24 cellular contexts compared by ENCODE assay signal in the genomic region with DNA sequence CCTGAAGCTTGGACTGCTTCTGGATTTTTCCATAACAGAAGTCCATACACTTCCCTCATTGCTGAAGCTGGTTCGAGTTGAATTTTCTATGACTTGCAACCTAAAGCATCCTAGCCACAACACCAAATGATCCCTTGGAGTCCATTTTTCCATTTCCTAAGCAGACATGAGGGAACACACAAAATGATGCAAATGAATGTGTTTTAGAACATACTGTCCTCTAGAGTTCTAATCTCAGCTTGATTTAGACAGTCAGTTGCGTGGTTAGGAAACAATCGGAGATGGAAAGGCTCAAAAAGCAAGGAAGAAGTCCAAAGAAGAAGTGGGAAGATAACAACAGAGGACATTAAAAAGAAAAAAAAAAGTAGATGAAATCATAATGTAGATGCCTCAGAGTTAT. TPM values are rescaled to one million over a fixed set of nuclear protein-coding genes. Genes with fewer than 3 reads are reported as not detected.
DNase-seq lines count a peak whose midpoint lies in the region; ATAC-seq and TF ChIP-seq lines count a peak whose summit lies in the region.
"Had no signal": no experiment of that assay in that cellular context is flagged by ENCODE, and none has a peak within 500 bp of the region (broad histone marks: within the 10 kb centered on the region; RNA-seq: fewer than 3 reads in every experiment).

No MANE protein-coding gene starts in this region.

- in situ Hi-C loops in mammary epithelial cell (cut with MboI; ENCODE audit: low sequenced_read_pairs in 2 of 2), result no loop called here

- DNase-seq in breast epithelium (ENCODE audit: low spot score in 2 of 2) (no peak), mammary epithelial cell (no peak), esophagus muscularis mucosa (ENCODE audit: extremely low spot score) (no peak), natural killer cell (no peak), upper lobe of right lung (no peak), NCI-H187 (lab: John Stamatoyannopoulos, UW) (no peak), Kasumi-1 (lab: John Stamatoyannopoulos, UW) (no peak), GF-D8 (lab: John Stamatoyannopoulos, UW) (no peak)
- DNase-seq: 8988T; activated CD4-positive, alpha-beta T cell treated with anti-CD3 and anti-CD28 coated beads, Interleukin-2, amount 10 ng/mL, durations not matched to agents 7 days and 5 days; activated naive CD4-positive, alpha-beta T cell treated with anti-CD3 and anti-CD28 coated beads, Interleukin-2, amount 50 U/mL, for 16 hours; cerebellar nuclear complex; foreskin keratinocyte; NCI-H146; NCI-H510A treated with DMSO at 0.1 percent for 48 hours; psoas muscle; small intestine; stimulated activated naive B cell treated with anti-CD40 and anti-IgM and Interleukin-4, amounts not matched to agents 10 μg/mL and 1 μg/mL and 100 μg/mL, for 72 hours; SW 1271; T1000 had no signal

- H3K4me3 Mint-ChIP-seq in natural killer cell, result peak overlapping the region; percentile 85
- H3K4me3 Mint-ChIP-seq: activated CD4-positive, alpha-beta T cell treated with anti-CD3 and anti-CD28 coated beads, Interleukin-2, amount 10 ng/mL, durations not matched to agents 7 days and 5 days; stimulated activated naive B cell treated with anti-CD40 and anti-IgM and Interleukin-4, amounts not matched to agents 10 μg/mL and 1 μg/mL and 100 μg/mL, for 72 hours had no signal

- H3K27ac ChIP-seq in breast epithelium (peak overlapping the region; percentile 33 to 72), mammary epithelial cell (ENCODE audit: insufficient read depth, low read depth, low read length) (no peak overlapping the region), esophagus muscularis mucosa (replicated peaks in 1 of 4) (peak overlapping the region in 3 of 4 donors; percentile 38 to 60 (median 41)), upper lobe of right lung (peak overlapping the region; percentile 58)
- H3K27ac ChIP-seq: foreskin keratinocyte, psoas muscle had no signal

- no peak for ATAC-seq in natural killer cell
- ATAC-seq in upper lobe of right lung, result no peak
- ATAC-seq: foreskin keratinocyte; Panc1; psoas muscle; stimulated activated naive B cell treated with anti-CD40 and anti-IgM and Interleukin-4, amounts not matched to agents 10 μg/mL and 1 μg/mL and 100 μg/mL, for 72 hours had no signal

- no peaks in the 10 kb centered on the region for H3K27me3 Mint-ChIP-seq in natural killer cell (ENCODE audit: low read depth in 2 of 2)
- H3K27me3 Mint-ChIP-seq: activated CD4-positive, alpha-beta T cell treated with anti-CD3 and anti-CD28 coated beads, Interleukin-2, amount 10 ng/mL, durations not matched to agents 7 days and 5 days; stimulated activated naive B cell treated with anti-CD40 and anti-IgM and Interleukin-4, amounts not matched to agents 10 μg/mL and 1 μg/mL and 100 μg/mL, for 72 hours had no signal

- H3K27me3 ChIP-seq in breast epithelium (no peaks in the 10 kb centered on the region), mammary epithelial cell (ENCODE audit: insufficient read depth, low read length) (no peaks in the 10 kb centered on the region), esophagus muscularis mucosa (no peaks in the 10 kb centered on the region), upper lobe of right lung (no peaks in the 10 kb centered on the region)
- H3K27me3 ChIP-seq: foreskin keratinocyte had no signal

- H2AFZ ChIP-seq in mammary epithelial cell (ENCODE audit: low read depth, low read length), result no peak overlapping the region

- H4K20me1 ChIP-seq in mammary epithelial cell (ENCODE audit: insufficient read depth, low read length), result no peaks in the 10 kb centered on the region

- no peak overlapping the region for H3K4me3 ChIP-seq in breast epithelium
- no peak overlapping the region for H3K4me3 ChIP-seq in mammary epithelial cell (replicated peaks in 1 of 3; ENCODE audit: insufficient read depth in 1 of 3, low read depth in 2 of 3, low read length in 3 of 3)
- H3K4me3 ChIP-seq in esophagus muscularis mucosa, result no peak overlapping the region
- no peak overlapping the region for H3K4me3 ChIP-seq in upper lobe of right lung
- H3K4me3 ChIP-seq: psoas muscle had no signal

- intact Hi-C loops in breast epithelium (cut with DNase I; ENCODE audit: low total_unique reads), result no loop called here
- intact Hi-C loops in mammary epithelial cell (cut with micrococcal nuclease), result loop anchor here (5.0 kb wide), 1 partner anchor 480 kb away; no protein-coding TSS in a partner anchor
- intact Hi-C loops in esophagus muscularis mucosa (cut with DNase I), result loop anchor here (2.0 kb wide), 1 partner anchor 71 kb away; no protein-coding TSS in a partner anchor
- intact Hi-C loops in natural killer cell (cut with micrococcal nuclease), result no loop called here
- intact Hi-C loops in upper lobe of right lung (cut with DNase I), result no loop called here

- peaks cover 79 to 80% of the 10 kb centered on the region in 2 donors for H3K4me1 Mint-ChIP-seq in natural killer cell

- H3K9ac ChIP-seq in mammary epithelial cell (ENCODE audit: insufficient read depth, low read length), result no peak overlapping the region

- H3K4me1 ChIP-seq in breast epithelium (peaks cover 0 to 8% of the 10 kb centered on the region in 2 donors), mammary epithelial cell (ENCODE audit: insufficient read depth, low read length) (peaks cover 11% of the 10 kb centered on the region), esophagus muscularis mucosa (peaks cover 11 to 28% (median 24%) of the 10 kb centered on the region in 4 donors), upper lobe of right lung (peaks cover 34% of the 10 kb centered on the region)
- H3K4me1 ChIP-seq: foreskin keratinocyte had no signal

- H3K9me3 ChIP-seq in breast epithelium, result no peaks in the 10 kb centered on the region
- no peaks in the 10 kb centered on the region for H3K9me3 ChIP-seq in mammary epithelial cell (replicated peaks; ENCODE audit: insufficient read depth, low read length)
- no peaks in the 10 kb centered on the region for H3K9me3 ChIP-seq in esophagus muscularis mucosa
- H3K9me3 ChIP-seq in upper lobe of right lung, result no peaks in the 10 kb centered on the region
- H3K9me3 ChIP-seq: psoas muscle had no signal

- peak overlapping the region; percentile 87 to 94 for H3K27ac Mint-ChIP-seq in natural killer cell
- H3K27ac Mint-ChIP-seq: activated CD4-positive, alpha-beta T cell treated with anti-CD3 and anti-CD28 coated beads, Interleukin-2, amount 10 ng/mL, durations not matched to agents 7 days and 5 days had no signal

- BruUV-seq in mammary epithelial cell (replicated peaks; lab: Mats Ljungman, UMichigan), result no TSS peak

- H3K36me3 ChIP-seq in breast epithelium, result no peaks in the 10 kb centered on the region
- H3K36me3 ChIP-seq in mammary epithelial cell (ENCODE audit: insufficient read depth, low read length), result no peaks in the 10 kb centered on the region
- H3K36me3 ChIP-seq in esophagus muscularis mucosa, result peaks cover 0 to 4% (median 0%) of the 10 kb centered on the region in 4 donors
- no peaks in the 10 kb centered on the region for H3K36me3 ChIP-seq in upper lobe of right lung

- no peak overlapping the region for H3K4me2 ChIP-seq in mammary epithelial cell (ENCODE audit: insufficient read depth, low read depth, low read length)

- no peak for TF ChIP-seq POLR2A in breast epithelium (IDR thresholded peaks at IDR 0.05)
- no peak for TF ChIP-seq POLR2A in esophagus muscularis mucosa (IDR thresholded peaks at IDR 0.05; ENCODE audit: low read depth)

- dilution Hi-C loops in mammary epithelial cell (cut with HindIII; ENCODE audit: low sequenced_read_pairs), result no loop called here

- no peak for TF ChIP-seq EP300 in esophagus muscularis mucosa (IDR thresholded peaks at IDR 0.05)

- TF ChIP-seq CTCF in breast epithelium (IDR thresholded peaks at IDR 0.05) (no peak), mammary epithelial cell (conservative IDR thresholded peaks at IDR 0.05 in 1 of 2, IDR thresholded peaks at IDR 0.05 in 1 of 2; ENCODE audit: extremely low read depth in 1 of 2, insufficient read depth in 1 of 2, low read depth in 1 of 2, low read length in 2 of 2) (no peak), esophagus muscularis mucosa (IDR thresholded peaks at IDR 0.05) (no peak), natural killer cell (IDR thresholded peaks at IDR 0.05) (no peak), upper lobe of right lung (IDR thresholded peaks at IDR 0.05) (no peak)

- H3K36me3 Mint-ChIP-seq in natural killer cell, result no peaks in the 10 kb centered on the region

- H3K9me3 Mint-ChIP-seq in natural killer cell, result no peaks in the 10 kb centered on the region
- H3K9me3 Mint-ChIP-seq: activated CD4-positive, alpha-beta T cell treated with anti-CD3 and anti-CD28 coated beads, Interleukin-2, amount 10 ng/mL, durations not matched to agents 7 days and 5 days had no signal

- CTCF ChIA-PET in mammary epithelial cell (lab: Charles Lee; ENCODE audit: low non-redundant PET), result interaction anchor here (0.9 kb wide), 1 partner anchor 72 kb away, joined by 12 read pairs; no protein-coding TSS in a partner anchor

- 91% methylated on average over 3 of the region's 3 CpGs for WGBS in mammary epithelial cell (ENCODE audit: low coverage, missing lambda C conversion rate)
- 86% methylated on average over 3 of the region's 3 CpGs for WGBS in esophagus muscularis mucosa

- H3K79me2 ChIP-seq in mammary epithelial cell (ENCODE audit: insufficient read depth, low read length), result no peaks in the 10 kb centered on the region

RNA-seq across cellular contexts. Expression of a gene that starts 4.7 kb away (rescaled TPM):
- total RNA-seq in breast epithelium, result 100 to 1,000 TPM in 2 of 3 donors, 10 to 100 TPM in 1; 90.7 to 302 (median 110) TPM
- 10 to 100 TPM; 30.3 to 59.7 TPM for total RNA-seq in mammary epithelial cell
- 14.4 TPM for polyA plus RNA-seq in mammary epithelial cell
- polyA minus RNA-seq in mammary epithelial cell, result 21.5 TPM
- total RNA-seq in esophagus muscularis mucosa, result 100 to 1,000 TPM; 107 to 168 (median 142) TPM
- 100 to 1,000 TPM in 2 of 3 donors, 10 to 100 TPM in 1; 93.7 to 131 (median 102) TPM for total RNA-seq in natural killer cell
- total RNA-seq in upper lobe of right lung, result 92.9 TPM

RNA-seq across cellular contexts. Expression of a gene that starts 4.8 kb away (rescaled TPM):
- 1 to 10 TPM; 4.9 to 9.0 (median 8.5) TPM for total RNA-seq in breast epithelium
- total RNA-seq in mammary epithelial cell, result 1 to 10 TPM; 8.3 to 8.7 TPM
- 6.9 TPM for polyA plus RNA-seq in mammary epithelial cell
- polyA minus RNA-seq in mammary epithelial cell, result 19.3 TPM
- 1 to 10 TPM; 3.6 to 7.5 (median 5.5) TPM for total RNA-seq in esophagus muscularis mucosa
- total RNA-seq in natural killer cell, result 10 to 100 TPM in 1 of 3 donors, 1 to 10 TPM in 2; 5.5 to 10.5 (median 7.9) TPM
- 10.7 TPM for total RNA-seq in upper lobe of right lung

RNA-seq across cellular contexts. Expression of a gene that starts 58.3 kb away (rescaled TPM):
- total RNA-seq in breast epithelium (not detected), mammary epithelial cell (not detected), esophagus muscularis mucosa (not detected), natural killer cell (not detected), upper lobe of right lung (not detected)
- polyA plus RNA-seq in mammary epithelial cell, result not detected
- not detected for polyA minus RNA-seq in mammary epithelial cell
- total RNA-seq: activated CD4-positive, alpha-beta T cell treated with anti-CD3 and anti-CD28 coated beads, Interleukin-2, amount 10 ng/mL, durations not matched to agents 7 days and 5 days; foreskin keratinocyte; H1; lower leg skin; psoas muscle had no signal
- polyA plus RNA-seq: foreskin keratinocyte, H1, psoas muscle, small intestine, thymus had no signal

Comparison
In these comparisons a context has a peak if more than half of its experiments do, and no peak if none do; other contexts are left out.
1. intact Hi-C loops: an anchor here in mammary epithelial cell (5.0 kb wide) and esophagus muscularis mucosa (2.0 kb wide); none called in breast epithelium, natural killer cell and upper lobe of right lung.